In genomic region chr3:194265505-194265892, GRCh38 we compare ENCODE assay signal across 1 cellular context.
TF ChIP-seq lines count a peak whose summit lies in the region.

No MANE protein-coding gene starts in this region.

TF ChIP-seq in GM23338, 12 proteins besides CTCF, POLR2A, EP300 and RAD21 (continued from another document):
- TF ChIP-seq ZNF462 (CRISPR knock-in tag; IDR thresholded peaks at IDR 0.05) (no peak), CREB1 (CRISPR knock-in tag; IDR thresholded peaks at IDR 0.05; ENCODE audit: low read depth) (no peak), POLR2AphosphoS5 (IDR thresholded peaks at IDR 0.05; ENCODE audit: low read depth) (no peak), STAT1 (IDR thresholded peaks at IDR 0.05; ENCODE audit: unreplicated experiment) (no peak), ZNF331 (CRISPR knock-in tag; IDR thresholded peaks at IDR 0.05; ENCODE audit: low read depth) (no peak), EZH2 (IDR thresholded peaks at IDR 0.05; ENCODE audit: low read depth, unreplicated experiment) (no peak), NANOG (IDR thresholded peaks at IDR 0.05; ENCODE audit: borderline replicate concordance) (no peak), EZH2phosphoT487 (IDR thresholded peaks at IDR 0.05; ENCODE audit: unreplicated experiment) (no peak)
